Comparison of ENCODE assay signal across 1 cellular context in genomic region chr12:106302401-106303201, GRCh38.
TF ChIP-seq lines count a peak whose summit lies in the region.

TCP11L2 (plus strand) TSS chr12:106302733; CDS start chr12:106311076, 8,343 bp downstream.

TF ChIP-seq in HepG2, 621 proteins besides CTCF, POLR2A, EP300 and RAD21 (continued from another document and continues in another):
- TF ChIP-seq LRRFIP1 (CRISPR knock-in tag; conservative IDR thresholded peaks at IDR 0.05) (no peak), HMG20B (CRISPR knock-in tag; conservative IDR thresholded peaks at IDR 0.05) (no peak), SIN3B (IDR thresholded peaks at IDR 0.05; ENCODE audit: low read length) (no peak), ARNTL (CRISPR knock-in tag; IDR thresholded peaks at IDR 0.05) (peak; percentile 75), SRSF4 (IDR thresholded peaks at IDR 0.05; ENCODE audit: low read depth, low read length, poor library complexity, severe bottlenecking) (no peak), THAP7 (CRISPR knock-in tag; IDR thresholded peaks at IDR 0.05) (no peak), GRHL1 (CRISPR knock-in tag; conservative IDR thresholded peaks at IDR 0.05) (no peak), FLYWCH1 (CRISPR knock-in tag; IDR thresholded peaks at IDR 0.05) (no peak), AKAP8 (CRISPR knock-in tag; IDR thresholded peaks at IDR 0.05) (no peak), ZNF430 (CRISPR knock-in tag; IDR thresholded peaks at IDR 0.05) (no peak; the same call in 1 of the 2 replicates), REST (IDR thresholded peaks at IDR 0.05; ENCODE audit: borderline replicate concordance in 1 of 2, low read depth in 1 of 2, low read length in 2 of 2) (peak in 1 of 2 experiments; percentile 17; a peak in 1 of 4 replicates), ZHX2 (IDR thresholded peaks at IDR 0.05; ENCODE audit: low read depth) (no peak), ZHX2 (CRISPR knock-in tag; IDR thresholded peaks at IDR 0.05; ENCODE audit: borderline replicate concordance) (no peak), CBX5 (CRISPR knock-in tag; IDR thresholded peaks at IDR 0.05; ENCODE audit: borderline replicate concordance) (no peak), POGK (CRISPR knock-in tag; conservative IDR thresholded peaks at IDR 0.05) (0 out of 2 replicates have a peak, but pooled peaks have one; percentile 25), ZNF749 (CRISPR knock-in tag; IDR thresholded peaks at IDR 0.05; ENCODE audit: borderline replicate concordance) (no peak; the same call in 1 of the 2 replicates), HMG20A (CRISPR knock-in tag; IDR thresholded peaks at IDR 0.05; ENCODE audit: borderline replicate concordance) (no peak), ZNF577 (CRISPR knock-in tag; IDR thresholded peaks at IDR 0.05; ENCODE audit: borderline replicate concordance, low read depth) (no peak), TOE1 (CRISPR knock-in tag; IDR thresholded peaks at IDR 0.05) (no peak), HOXD1 (CRISPR knock-in tag; IDR thresholded peaks at IDR 0.05) (no peak), ZSCAN9 (CRISPR knock-in tag; IDR thresholded peaks at IDR 0.05; ENCODE audit: borderline replicate concordance) (no peak; the same call in 1 of the 2 replicates), HNRNPL (IDR thresholded peaks at IDR 0.05; ENCODE audit: low read depth, low read length) (no peak), ZNF639 (CRISPR knock-in tag; conservative IDR thresholded peaks at IDR 0.05) (no peak), PPARG (CRISPR knock-in tag; conservative IDR thresholded peaks at IDR 0.05) (no peak), MNT (IDR thresholded peaks at IDR 0.05) (peak; percentile 6; the same call in 1 of the 2 replicates), CEBPG (CRISPR knock-in tag; IDR thresholded peaks at IDR 0.05) (no peak), ATRX (CRISPR knock-in tag; IDR thresholded peaks at IDR 0.05; ENCODE audit: borderline replicate concordance) (no peak), ZFP82 (CRISPR knock-in tag; IDR thresholded peaks at IDR 0.05; ENCODE audit: borderline replicate concordance) (no peak), BCL3 (CRISPR knock-in tag; IDR thresholded peaks at IDR 0.05) (no peak), HNF4A (CRISPR knock-in tag; IDR thresholded peaks at IDR 0.05) (no peak; the same call in 1 of the 2 replicates)
